1 cellular context compared by ENCODE assay signal in the genomic region with DNA sequence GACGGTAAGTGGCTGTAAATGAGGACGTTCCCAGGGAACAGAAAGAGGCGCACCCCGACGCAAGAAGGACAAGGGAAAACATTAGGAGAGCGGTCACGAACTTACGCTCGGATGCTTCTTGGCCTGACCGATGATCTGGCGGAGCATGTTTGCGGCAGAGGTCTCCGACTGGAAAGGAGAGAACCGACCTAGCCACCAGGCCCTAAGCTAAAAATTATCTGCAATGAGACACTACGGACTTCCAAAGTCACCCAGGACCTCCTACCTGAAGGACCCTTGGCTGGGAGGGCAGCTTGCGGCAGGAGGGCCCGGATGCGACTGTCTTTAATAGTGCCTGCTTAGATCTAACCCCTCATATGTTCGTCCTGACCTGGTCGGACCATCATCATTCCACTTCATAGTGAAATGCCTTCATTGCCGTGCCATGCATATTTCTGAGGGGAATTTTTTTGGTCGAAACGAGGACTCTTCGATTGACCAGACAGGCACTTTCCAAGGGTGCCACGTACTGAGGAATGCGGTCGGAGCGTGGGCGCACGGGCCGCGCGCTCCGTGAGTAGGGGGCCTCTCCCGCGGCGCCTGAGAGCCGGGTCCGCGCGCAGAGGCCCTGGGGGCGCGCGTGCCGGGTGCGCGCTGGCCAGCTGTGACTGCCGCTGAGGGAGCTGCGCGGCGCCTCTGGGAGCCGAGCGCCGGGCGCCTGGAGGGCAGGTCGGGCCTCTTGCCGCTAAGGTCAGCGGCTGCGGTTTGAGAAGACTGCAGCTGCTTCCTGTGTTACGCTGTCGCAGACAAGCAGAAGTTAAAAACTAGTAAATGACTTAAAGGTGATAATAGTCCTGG.
A peak's percentile ranks its signal among the peaks of the same experiment; 100 is the strongest.
TF ChIP-seq lines count a peak whose summit lies in the region.

No MANE protein-coding gene starts in this region.

TF ChIP-seq in K562, 482 proteins besides CTCF, POLR2A, EP300 and RAD21 (continued from another document and continues in another):
- TF ChIP-seq, protein P1, sequence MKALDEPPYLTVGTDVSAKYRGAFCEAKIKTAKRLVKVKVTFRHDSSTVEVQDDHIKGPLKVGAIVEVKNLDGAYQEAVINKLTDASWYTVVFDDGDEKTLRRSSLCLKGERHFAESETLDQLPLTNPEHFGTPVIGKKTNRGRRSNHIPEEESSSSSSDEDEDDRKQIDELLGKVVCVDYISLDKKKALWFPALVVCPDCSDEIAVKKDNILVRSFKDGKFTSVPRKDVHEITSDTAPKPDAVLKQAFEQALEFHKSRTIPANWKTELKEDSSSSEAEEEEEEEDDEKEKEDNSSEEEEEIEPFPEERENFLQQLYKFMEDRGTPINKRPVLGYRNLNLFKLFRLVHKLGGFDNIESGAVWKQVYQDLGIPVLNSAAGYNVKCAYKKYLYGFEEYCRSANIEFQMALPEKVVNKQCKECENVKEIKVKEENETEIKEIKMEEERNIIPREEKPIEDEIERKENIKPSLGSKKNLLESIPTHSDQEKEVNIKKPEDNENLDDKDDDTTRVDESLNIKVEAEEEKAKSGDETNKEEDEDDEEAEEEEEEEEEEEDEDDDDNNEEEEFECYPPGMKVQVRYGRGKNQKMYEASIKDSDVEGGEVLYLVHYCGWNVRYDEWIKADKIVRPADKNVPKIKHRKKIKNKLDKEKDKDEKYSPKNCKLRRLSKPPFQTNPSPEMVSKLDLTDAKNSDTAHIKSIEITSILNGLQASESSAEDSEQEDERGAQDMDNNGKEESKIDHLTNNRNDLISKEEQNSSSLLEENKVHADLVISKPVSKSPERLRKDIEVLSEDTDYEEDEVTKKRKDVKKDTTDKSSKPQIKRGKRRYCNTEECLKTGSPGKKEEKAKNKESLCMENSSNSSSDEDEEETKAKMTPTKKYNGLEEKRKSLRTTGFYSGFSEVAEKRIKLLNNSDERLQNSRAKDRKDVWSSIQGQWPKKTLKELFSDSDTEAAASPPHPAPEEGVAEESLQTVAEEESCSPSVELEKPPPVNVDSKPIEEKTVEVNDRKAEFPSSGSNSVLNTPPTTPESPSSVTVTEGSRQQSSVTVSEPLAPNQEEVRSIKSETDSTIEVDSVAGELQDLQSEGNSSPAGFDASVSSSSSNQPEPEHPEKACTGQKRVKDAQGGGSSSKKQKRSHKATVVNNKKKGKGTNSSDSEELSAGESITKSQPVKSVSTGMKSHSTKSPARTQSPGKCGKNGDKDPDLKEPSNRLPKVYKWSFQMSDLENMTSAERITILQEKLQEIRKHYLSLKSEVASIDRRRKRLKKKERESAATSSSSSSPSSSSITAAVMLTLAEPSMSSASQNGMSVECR (CRISPR knock-in tag; IDR thresholded peaks at IDR 0.05), result peak; percentile 46; the same call in 1 of the 2 replicates
- peak; percentile 49; the same call in 1 of the 2 replicates for TF ChIP-seq ZNF830 (CRISPR knock-in tag; IDR thresholded peaks at IDR 0.05)
- TF ChIP-seq ZNF347 (CRISPR knock-in tag; IDR thresholded peaks at IDR 0.05; ENCODE audit: low read depth), result no peak
- no peak for TF ChIP-seq FUS (optimal IDR thresholded peaks at IDR 0.05; ENCODE audit: low read depth, low read length)
- TF ChIP-seq, protein P2, sequence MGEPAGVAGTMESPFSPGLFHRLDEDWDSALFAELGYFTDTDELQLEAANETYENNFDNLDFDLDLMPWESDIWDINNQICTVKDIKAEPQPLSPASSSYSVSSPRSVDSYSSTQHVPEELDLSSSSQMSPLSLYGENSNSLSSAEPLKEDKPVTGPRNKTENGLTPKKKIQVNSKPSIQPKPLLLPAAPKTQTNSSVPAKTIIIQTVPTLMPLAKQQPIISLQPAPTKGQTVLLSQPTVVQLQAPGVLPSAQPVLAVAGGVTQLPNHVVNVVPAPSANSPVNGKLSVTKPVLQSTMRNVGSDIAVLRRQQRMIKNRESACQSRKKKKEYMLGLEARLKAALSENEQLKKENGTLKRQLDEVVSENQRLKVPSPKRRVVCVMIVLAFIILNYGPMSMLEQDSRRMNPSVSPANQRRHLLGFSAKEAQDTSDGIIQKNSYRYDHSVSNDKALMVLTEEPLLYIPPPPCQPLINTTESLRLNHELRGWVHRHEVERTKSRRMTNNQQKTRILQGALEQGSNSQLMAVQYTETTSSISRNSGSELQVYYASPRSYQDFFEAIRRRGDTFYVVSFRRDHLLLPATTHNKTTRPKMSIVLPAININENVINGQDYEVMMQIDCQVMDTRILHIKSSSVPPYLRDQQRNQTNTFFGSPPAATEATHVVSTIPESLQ (CRISPR knock-in tag; IDR thresholded peaks at IDR 0.05), result no peak
- no peak for TF ChIP-seq RFX7 (CRISPR knock-in tag; IDR thresholded peaks at IDR 0.05)
- TF ChIP-seq ETV1 (tag; conservative IDR thresholded peaks at IDR 0.05; ENCODE audit: low read depth), result peak; percentile 75
- TF ChIP-seq IFI16 (CRISPR knock-in tag; IDR thresholded peaks at IDR 0.05), result no peak
- TF ChIP-seq, protein P3, sequence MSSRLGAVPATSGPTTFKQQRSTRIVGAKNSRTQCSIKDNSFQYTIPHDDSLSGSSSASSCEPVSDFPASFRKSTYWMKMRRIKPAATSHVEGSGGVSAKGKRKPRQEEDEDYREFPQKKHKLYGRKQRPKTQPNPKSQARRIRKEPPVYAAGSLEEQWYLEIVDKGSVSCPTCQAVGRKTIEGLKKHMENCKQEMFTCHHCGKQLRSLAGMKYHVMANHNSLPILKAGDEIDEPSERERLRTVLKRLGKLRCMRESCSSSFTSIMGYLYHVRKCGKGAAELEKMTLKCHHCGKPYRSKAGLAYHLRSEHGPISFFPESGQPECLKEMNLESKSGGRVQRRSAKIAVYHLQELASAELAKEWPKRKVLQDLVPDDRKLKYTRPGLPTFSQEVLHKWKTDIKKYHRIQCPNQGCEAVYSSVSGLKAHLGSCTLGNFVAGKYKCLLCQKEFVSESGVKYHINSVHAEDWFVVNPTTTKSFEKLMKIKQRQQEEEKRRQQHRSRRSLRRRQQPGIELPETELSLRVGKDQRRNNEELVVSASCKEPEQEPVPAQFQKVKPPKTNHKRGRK (tag; IDR thresholded peaks at IDR 0.05), result no peak
- TF ChIP-seq SMAD4 (CRISPR knock-in tag; conservative IDR thresholded peaks at IDR 0.05), result peak; percentile 98
- TF ChIP-seq THRAP3 (IDR thresholded peaks at IDR 0.05; ENCODE audit: borderline replicate concordance), result no peak
- no peak for TF ChIP-seq ZNF133 (CRISPR knock-in tag; IDR thresholded peaks at IDR 0.05)
- peak; percentile 64 for TF ChIP-seq ETS2 (tag; IDR thresholded peaks at IDR 0.05; ENCODE audit: borderline replicate concordance, poor library complexity, severe bottlenecking)
- TF ChIP-seq PURB (CRISPR knock-in tag; IDR thresholded peaks at IDR 0.05; ENCODE audit: low read depth), result no peak
- TF ChIP-seq POLR3A (IDR thresholded peaks at IDR 0.05; ENCODE audit: borderline replicate concordance, extremely low read depth, insufficient read depth, insufficient read length), result no peak
- TF ChIP-seq, protein P4, sequence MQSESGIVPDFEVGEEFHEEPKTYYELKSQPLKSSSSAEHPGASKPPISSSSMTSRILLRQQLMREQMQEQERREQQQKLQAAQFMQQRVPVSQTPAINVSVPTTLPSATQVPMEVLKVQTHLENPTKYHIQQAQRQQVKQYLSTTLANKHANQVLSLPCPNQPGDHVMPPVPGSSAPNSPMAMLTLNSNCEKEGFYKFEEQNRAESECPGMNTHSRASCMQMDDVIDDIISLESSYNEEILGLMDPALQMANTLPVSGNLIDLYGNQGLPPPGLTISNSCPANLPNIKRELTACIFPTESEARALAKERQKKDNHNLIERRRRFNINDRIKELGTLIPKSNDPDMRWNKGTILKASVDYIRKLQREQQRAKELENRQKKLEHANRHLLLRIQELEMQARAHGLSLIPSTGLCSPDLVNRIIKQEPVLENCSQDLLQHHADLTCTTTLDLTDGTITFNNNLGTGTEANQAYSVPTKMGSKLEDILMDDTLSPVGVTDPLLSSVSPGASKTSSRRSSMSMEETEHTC (IDR thresholded peaks at IDR 0.05), result no peak
- TF ChIP-seq, protein P5, sequence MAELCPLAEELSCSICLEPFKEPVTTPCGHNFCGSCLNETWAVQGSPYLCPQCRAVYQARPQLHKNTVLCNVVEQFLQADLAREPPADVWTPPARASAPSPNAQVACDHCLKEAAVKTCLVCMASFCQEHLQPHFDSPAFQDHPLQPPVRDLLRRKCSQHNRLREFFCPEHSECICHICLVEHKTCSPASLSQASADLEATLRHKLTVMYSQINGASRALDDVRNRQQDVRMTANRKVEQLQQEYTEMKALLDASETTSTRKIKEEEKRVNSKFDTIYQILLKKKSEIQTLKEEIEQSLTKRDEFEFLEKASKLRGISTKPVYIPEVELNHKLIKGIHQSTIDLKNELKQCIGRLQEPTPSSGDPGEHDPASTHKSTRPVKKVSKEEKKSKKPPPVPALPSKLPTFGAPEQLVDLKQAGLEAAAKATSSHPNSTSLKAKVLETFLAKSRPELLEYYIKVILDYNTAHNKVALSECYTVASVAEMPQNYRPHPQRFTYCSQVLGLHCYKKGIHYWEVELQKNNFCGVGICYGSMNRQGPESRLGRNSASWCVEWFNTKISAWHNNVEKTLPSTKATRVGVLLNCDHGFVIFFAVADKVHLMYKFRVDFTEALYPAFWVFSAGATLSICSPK (IDR thresholded peaks at IDR 0.05; ENCODE audit: borderline replicate concordance), result no peak
- TF ChIP-seq PHTF2 (CRISPR knock-in tag; IDR thresholded peaks at IDR 0.05), result no peak
- TF ChIP-seq, protein P6, sequence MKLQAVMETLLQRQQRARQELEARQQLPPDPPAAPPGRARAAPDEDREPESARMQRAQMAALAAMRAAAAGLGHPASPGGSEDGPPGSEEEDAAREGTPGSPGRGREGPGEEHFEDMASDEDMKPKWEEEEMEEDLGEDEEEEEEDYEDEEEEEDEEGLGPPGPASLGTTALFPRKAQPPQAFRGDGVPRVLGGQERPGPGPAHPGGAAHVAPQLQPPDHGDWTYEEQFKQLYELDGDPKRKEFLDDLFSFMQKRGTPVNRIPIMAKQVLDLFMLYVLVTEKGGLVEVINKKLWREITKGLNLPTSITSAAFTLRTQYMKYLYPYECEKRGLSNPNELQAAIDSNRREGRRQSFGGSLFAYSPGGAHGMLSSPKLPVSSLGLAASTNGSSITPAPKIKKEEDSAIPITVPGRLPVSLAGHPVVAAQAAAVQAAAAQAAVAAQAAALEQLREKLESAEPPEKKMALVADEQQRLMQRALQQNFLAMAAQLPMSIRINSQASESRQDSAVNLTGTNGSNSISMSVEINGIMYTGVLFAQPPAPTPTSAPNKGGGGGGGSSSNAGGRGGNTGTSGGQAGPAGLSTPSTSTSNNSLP (IDR thresholded peaks at IDR 0.05; ENCODE audit: borderline replicate concordance, low read depth, low read length), result no peak
- TF ChIP-seq, protein P7, sequence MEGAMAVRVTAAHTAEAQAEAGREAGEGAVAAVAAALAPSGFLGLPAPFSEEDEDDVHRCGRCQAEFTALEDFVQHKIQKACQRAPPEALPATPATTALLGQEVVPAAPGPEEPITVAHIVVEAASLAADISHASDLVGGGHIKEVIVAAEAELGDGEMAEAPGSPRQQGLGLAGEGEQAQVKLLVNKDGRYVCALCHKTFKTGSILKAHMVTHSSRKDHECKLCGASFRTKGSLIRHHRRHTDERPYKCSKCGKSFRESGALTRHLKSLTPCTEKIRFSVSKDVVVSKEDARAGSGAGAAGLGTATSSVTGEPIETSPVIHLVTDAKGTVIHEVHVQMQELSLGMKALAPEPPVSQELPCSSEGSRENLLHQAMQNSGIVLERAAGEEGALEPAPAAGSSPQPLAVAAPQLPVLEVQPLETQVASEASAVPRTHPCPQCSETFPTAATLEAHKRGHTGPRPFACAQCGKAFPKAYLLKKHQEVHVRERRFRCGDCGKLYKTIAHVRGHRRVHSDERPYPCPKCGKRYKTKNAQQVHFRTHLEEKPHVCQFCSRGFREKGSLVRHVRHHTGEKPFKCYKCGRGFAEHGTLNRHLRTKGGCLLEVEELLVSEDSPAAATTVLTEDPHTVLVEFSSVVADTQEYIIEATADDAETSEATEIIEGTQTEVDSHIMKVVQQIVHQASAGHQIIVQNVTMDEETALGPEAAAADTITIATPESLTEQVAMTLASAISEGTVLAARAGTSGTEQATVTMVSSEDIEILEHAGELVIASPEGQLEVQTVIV (CRISPR knock-in tag; IDR thresholded peaks at IDR 0.05; ENCODE audit: borderline replicate concordance), result no peak
- peak; percentile 99 for TF ChIP-seq CTBP1 (IDR thresholded peaks at IDR 0.05; ENCODE audit: borderline replicate concordance)
- TF ChIP-seq MEIS2 (IDR thresholded peaks at IDR 0.05; ENCODE audit: partially characterized antibody), result peak; percentile 64
- TF ChIP-seq, protein P8, sequence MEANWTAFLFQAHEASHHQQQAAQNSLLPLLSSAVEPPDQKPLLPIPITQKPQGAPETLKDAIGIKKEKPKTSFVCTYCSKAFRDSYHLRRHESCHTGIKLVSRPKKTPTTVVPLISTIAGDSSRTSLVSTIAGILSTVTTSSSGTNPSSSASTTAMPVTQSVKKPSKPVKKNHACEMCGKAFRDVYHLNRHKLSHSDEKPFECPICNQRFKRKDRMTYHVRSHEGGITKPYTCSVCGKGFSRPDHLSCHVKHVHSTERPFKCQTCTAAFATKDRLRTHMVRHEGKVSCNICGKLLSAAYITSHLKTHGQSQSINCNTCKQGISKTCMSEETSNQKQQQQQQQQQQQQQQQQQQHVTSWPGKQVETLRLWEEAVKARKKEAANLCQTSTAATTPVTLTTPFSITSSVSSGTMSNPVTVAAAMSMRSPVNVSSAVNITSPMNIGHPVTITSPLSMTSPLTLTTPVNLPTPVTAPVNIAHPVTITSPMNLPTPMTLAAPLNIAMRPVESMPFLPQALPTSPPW (CRISPR knock-in tag; IDR thresholded peaks at IDR 0.05), result peak; percentile 76
- no peak; the same call in 1 of the 2 replicates for TF ChIP-seq NR2C1 (IDR thresholded peaks at IDR 0.05)
- 0 out of 2 replicates have a peak, but pooled peaks have one; percentile 20 for TF ChIP-seq NR2C1 (tag; IDR thresholded peaks at IDR 0.05)
- peak; percentile 40; the same call in 1 of the 2 replicates for TF ChIP-seq SMARCA4 (IDR thresholded peaks at IDR 0.05)
- TF ChIP-seq, protein P9, sequence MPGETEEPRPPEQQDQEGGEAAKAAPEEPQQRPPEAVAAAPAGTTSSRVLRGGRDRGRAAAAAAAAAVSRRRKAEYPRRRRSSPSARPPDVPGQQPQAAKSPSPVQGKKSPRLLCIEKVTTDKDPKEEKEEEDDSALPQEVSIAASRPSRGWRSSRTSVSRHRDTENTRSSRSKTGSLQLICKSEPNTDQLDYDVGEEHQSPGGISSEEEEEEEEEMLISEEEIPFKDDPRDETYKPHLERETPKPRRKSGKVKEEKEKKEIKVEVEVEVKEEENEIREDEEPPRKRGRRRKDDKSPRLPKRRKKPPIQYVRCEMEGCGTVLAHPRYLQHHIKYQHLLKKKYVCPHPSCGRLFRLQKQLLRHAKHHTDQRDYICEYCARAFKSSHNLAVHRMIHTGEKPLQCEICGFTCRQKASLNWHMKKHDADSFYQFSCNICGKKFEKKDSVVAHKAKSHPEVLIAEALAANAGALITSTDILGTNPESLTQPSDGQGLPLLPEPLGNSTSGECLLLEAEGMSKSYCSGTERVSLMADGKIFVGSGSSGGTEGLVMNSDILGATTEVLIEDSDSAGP (CRISPR knock-in tag; IDR thresholded peaks at IDR 0.05), result no peak
- peak in 1 of 2 experiments; percentile 86; a peak in 2 of 4 replicates for TF ChIP-seq HDAC1 (IDR thresholded peaks at IDR 0.05)
- 0 out of 2 replicates have a peak, but pooled peaks have one; percentile 55 for TF ChIP-seq SIN3B (IDR thresholded peaks at IDR 0.05; ENCODE audit: low read depth)
- TF ChIP-seq KAT7 (CRISPR knock-in tag; IDR thresholded peaks at IDR 0.05; ENCODE audit: borderline replicate concordance), result peak; percentile 84; the same call in 1 of the 2 replicates
- TF ChIP-seq, protein P10, sequence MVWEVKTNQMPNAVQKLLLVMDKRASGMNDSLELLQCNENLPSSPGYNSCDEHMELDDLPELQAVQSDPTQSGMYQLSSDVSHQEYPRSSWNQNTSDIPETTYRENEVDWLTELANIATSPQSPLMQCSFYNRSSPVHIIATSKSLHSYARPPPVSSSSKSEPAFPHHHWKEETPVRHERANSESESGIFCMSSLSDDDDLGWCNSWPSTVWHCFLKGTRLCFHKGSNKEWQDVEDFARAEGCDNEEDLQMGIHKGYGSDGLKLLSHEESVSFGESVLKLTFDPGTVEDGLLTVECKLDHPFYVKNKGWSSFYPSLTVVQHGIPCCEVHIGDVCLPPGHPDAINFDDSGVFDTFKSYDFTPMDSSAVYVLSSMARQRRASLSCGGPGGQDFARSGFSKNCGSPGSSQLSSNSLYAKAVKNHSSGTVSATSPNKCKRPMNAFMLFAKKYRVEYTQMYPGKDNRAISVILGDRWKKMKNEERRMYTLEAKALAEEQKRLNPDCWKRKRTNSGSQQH (CRISPR knock-in tag; IDR thresholded peaks at IDR 0.05), result no peak; the same call in 1 of the 2 replicates
- TF ChIP-seq PRMT5 (CRISPR knock-in tag; IDR thresholded peaks at IDR 0.05), result no peak
